8 cellular contexts compared by ENCODE assay signal in the genomic region with DNA sequence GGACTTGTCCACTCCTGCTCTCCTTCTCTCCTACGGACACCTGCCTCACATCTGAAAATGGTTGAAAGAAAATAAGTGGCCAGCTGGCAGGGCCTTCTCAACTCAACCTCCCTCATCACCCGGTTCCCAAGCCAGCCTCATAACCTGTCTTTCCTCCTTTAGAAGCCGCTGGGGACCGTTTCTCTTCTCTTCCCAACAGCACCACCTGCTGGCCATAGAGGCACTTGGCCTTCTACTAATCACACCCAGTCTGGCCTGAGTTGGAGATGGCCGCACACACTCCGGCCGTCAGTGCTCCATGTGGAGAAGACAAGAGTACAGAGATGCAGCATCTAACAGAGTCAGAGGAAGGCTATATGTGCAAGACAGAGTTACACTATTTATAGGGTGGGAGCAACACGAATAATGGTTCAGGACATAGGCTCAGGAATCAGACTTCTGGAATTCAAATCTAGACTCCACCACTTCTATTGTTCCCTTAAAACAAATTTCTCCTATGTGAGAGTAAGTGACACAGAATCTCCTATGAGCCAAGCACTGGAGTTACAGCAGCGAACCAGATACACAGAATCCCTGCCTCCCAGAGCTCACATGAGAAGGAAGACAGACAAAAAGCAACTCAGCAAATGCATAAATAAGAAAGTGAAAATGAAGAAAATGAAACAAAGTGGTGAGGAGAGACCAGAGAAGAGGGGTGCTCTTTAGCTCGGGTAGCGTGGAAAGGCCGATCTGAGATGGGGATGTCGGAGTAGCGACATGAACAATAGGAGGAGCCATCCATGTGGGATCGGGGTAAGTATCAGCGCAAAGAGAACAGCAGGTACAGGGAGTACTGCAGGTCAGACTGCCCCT. TPM values are rescaled to one million over a fixed set of nuclear protein-coding genes. Genes with fewer than 3 reads are reported as not detected.
DNase-seq lines count a peak whose midpoint lies in the region; ATAC-seq and TF ChIP-seq lines count a peak whose summit lies in the region.
"Not testable (repeated sequence)": the region's sequence is repeated elsewhere in the genome, so short reads cannot be mapped to it uniquely, and the experiment has no call there.

No MANE protein-coding gene starts in this region.

- H3K14ac ChIP-seq in IMR-90 (replicated peaks; ENCODE audit: low read depth, low read length) = not testable (repeated sequence)

- not testable (repeated sequence) for H3K4me3 Mint-ChIP-seq in CD4-positive, CD25-positive, alpha-beta regulatory T cell; activated CD8-positive, alpha-beta T cell treated with anti-CD3 and anti-CD28 coated beads, Interleukin-2, amount 10 ng/mL, durations not matched to agents 7 days and 5 days; effector memory CD8-positive, alpha-beta T cell

- not testable (repeated sequence) for H3K4me1 Mint-ChIP-seq in CD4-positive, CD25-positive, alpha-beta regulatory T cell; activated CD8-positive, alpha-beta T cell treated with anti-CD3 and anti-CD28 coated beads, Interleukin-2, amount 10 ng/mL, durations not matched to agents 7 days and 5 days (ENCODE audit: low read depth); effector memory CD8-positive, alpha-beta T cell (ENCODE audit: low read depth in 2 of 2)

- in situ Hi-C loops in IMR-90 (cut with MboI; ENCODE audit: low sequenced_read_pairs) = loop anchor here (25.0 kb wide), 1 partner anchor 561 kb away; a partner anchor contains a TSS

- peak overlapping the region; percentile 50; the same call in 1 of the 2 replicates for H3K4me2 ChIP-seq in IMR-90 (ENCODE audit: low read depth, low read length)

- H4K20me1 ChIP-seq in IMR-90 (ENCODE audit: insufficient read depth, low read length) = not testable (repeated sequence)

- not testable (repeated sequence) for H2AK9ac ChIP-seq in IMR-90 (replicated peaks; ENCODE audit: low read depth, low read length, poor library complexity)

- H2BK15ac ChIP-seq in IMR-90 (ENCODE audit: low read depth, low read length) = not testable (repeated sequence)

- not testable (repeated sequence) for BruUV-seq in IMR-90 (replicated peaks; lab: Mats Ljungman, UMichigan)

- intact Hi-C loops in IMR-90 (cut with micrococcal nuclease) = loop anchor here (1.0 to 2.0 kb wide), 2 partner anchors 353 to 568 kb away; no protein-coding TSS in a partner anchor

- H4K91ac ChIP-seq in IMR-90 (ENCODE audit: insufficient read depth, low read depth, low read length) = not testable (repeated sequence)

- DNase-seq in CD4-positive, CD25-positive, alpha-beta regulatory T cell = peak; percentile 9 to 43 (median 26)
- peak; percentile 40 for DNase-seq in IMR-90
- peak; percentile 23 for DNase-seq in NOMO-1 treated with DMSO at 0.1 percent for 48 hours (lab: John Stamatoyannopoulos, UW; ENCODE audit: unreplicated experiment)
- peak; percentile 65 for DNase-seq in activated CD8-positive, alpha-beta T cell treated with anti-CD3 and anti-CD28 coated beads, Interleukin-2, amount 10 ng/mL, durations not matched to agents 7 days and 5 days
- DNase-seq in effector memory CD8-positive, alpha-beta T cell = peak; percentile 22 to 36 (median 29)
- peak; percentile 59 for DNase-seq in lung microvascular endothelial cell (ENCODE audit: low read depth in 2 of 2)
- peak; percentile 13 to 29 (median 18) for DNase-seq in stimulated activated CD4-positive, alpha-beta T cell treated with anti-CD3 and anti-CD28 coated beads, TNF-alpha, amount 100 ng/mL, for 4 hours (ENCODE audit: low read depth in 3 of 3)

- H3K9me1 ChIP-seq in IMR-90 (ENCODE audit: insufficient read depth, low read length) = not testable (repeated sequence)

- not testable (repeated sequence) for H2AK5ac ChIP-seq in IMR-90 (ENCODE audit: low read depth, low read length)

- not testable (repeated sequence) for H2AFZ ChIP-seq in IMR-90 (replicated peaks; ENCODE audit: low read length, poor library complexity)

- H3K4me3 ChIP-seq in CD4-positive, CD25-positive, alpha-beta regulatory T cell (ENCODE audit: low read depth, low read length); IMR-90 (ENCODE audit: insufficient read depth, low read depth, low read length): not testable (repeated sequence)

- dilution Hi-C loops in IMR-90 (cut with HindIII; ENCODE audit: low sequenced_read_pairs, unreplicated experiment) = not testable (repeated sequence)

- H3K18ac ChIP-seq in IMR-90 (ENCODE audit: low read depth, low read length) = not testable (repeated sequence)

- not testable (repeated sequence) for H4K8ac ChIP-seq in IMR-90 (ENCODE audit: low read depth in 2 of 2, low read length in 2 of 2)

- H3K79me1 ChIP-seq in IMR-90 (ENCODE audit: low read depth in 1 of 2, low read length in 2 of 2) = not testable (repeated sequence)

- ATAC-seq in CD4-positive, CD25-positive, alpha-beta regulatory T cell (ENCODE audit: low read depth in 2 of 2) = peak in 1 of 2 donors; percentile 37
- ATAC-seq in GM19468 (IDR thresholded peaks at IDR 0.05; ENCODE audit: extremely low read depth, unreplicated experiment) = peak; percentile 37
- ATAC-seq in IMR-90 (ENCODE audit: low read depth) = peak; percentile 99
- ATAC-seq in activated CD8-positive, alpha-beta T cell treated with anti-CD3 and anti-CD28 coated beads, Interleukin-2, amount 10 ng/mL, durations not matched to agents 7 days and 5 days = peak; percentile 81
- peak; percentile 58 for ATAC-seq in effector memory CD8-positive, alpha-beta T cell (replicated peaks)

- not testable (repeated sequence) for H3K27me3 ChIP-seq in CD4-positive, CD25-positive, alpha-beta regulatory T cell (ENCODE audit: control insufficient read depth, insufficient read depth, low read length); IMR-90 (ENCODE audit: control insufficient read depth, insufficient read depth, low read length)

- H3K9me3 ChIP-seq in CD4-positive, CD25-positive, alpha-beta regulatory T cell (ENCODE audit: control insufficient read depth in 2 of 2, low read length in 2 of 2); IMR-90 (ENCODE audit: control insufficient read depth, insufficient read depth, low read length): not testable (repeated sequence)

- H3K23ac ChIP-seq in IMR-90 (ENCODE audit: low read depth, low read length) = not testable (repeated sequence)

- H2BK20ac ChIP-seq in IMR-90 (ENCODE audit: low read depth, low read length) = not testable (repeated sequence)

- not testable (repeated sequence) for H3K36me3 ChIP-seq in CD4-positive, CD25-positive, alpha-beta regulatory T cell (ENCODE audit: control insufficient read depth, insufficient read depth, low read length); IMR-90 (ENCODE audit: control insufficient read depth, insufficient read depth, low read length)

- H4K5ac ChIP-seq in IMR-90 (ENCODE audit: low read depth, low read length) = not testable (repeated sequence)

- POLR2A ChIA-PET in IMR-90 (lab: Charles Lee; ENCODE audit: unreplicated experiment); activated CD8-positive, alpha-beta T cell treated with anti-CD3 and anti-CD28 coated beads, Interleukin-2, amount 10 ng/mL, durations not matched to agents 7 days and 5 days (lab: Charles Lee): not testable (repeated sequence)

- H3K27me3 Mint-ChIP-seq in CD4-positive, CD25-positive, alpha-beta regulatory T cell = peaks cover 22% of the 10 kb centered on the region
- not testable (repeated sequence) for H3K27me3 Mint-ChIP-seq in activated CD8-positive, alpha-beta T cell treated with anti-CD3 and anti-CD28 coated beads, Interleukin-2, amount 10 ng/mL, durations not matched to agents 7 days and 5 days (ENCODE audit: low read depth)
- peaks cover 34 to 62% of the 10 kb centered on the region in 2 donors for H3K27me3 Mint-ChIP-seq in effector memory CD8-positive, alpha-beta T cell

- TF ChIP-seq RAD21 in IMR-90 (IDR thresholded peaks at IDR 0.05; ENCODE audit: low read length) = peak; percentile 49

- H3K36me3 Mint-ChIP-seq in CD4-positive, CD25-positive, alpha-beta regulatory T cell; activated CD8-positive, alpha-beta T cell treated with anti-CD3 and anti-CD28 coated beads, Interleukin-2, amount 10 ng/mL, durations not matched to agents 7 days and 5 days (ENCODE audit: low read depth); effector memory CD8-positive, alpha-beta T cell (ENCODE audit: insufficient read depth): not testable (repeated sequence)

- CTCF ChIA-PET in IMR-90 (lab: Yijun Ruan, JAX) = not testable (repeated sequence)
- CTCF ChIA-PET in activated CD8-positive, alpha-beta T cell treated with anti-CD3 and anti-CD28 coated beads, Interleukin-2, amount 10 ng/mL, durations not matched to agents 7 days and 5 days (lab: Charles Lee) = interaction anchor here (0.9 to 1.1 kb wide), 2 partner anchors 11 to 14 kb away, joined by 3 read pairs; no protein-coding TSS in a partner anchor

- H3K9me3 Mint-ChIP-seq in CD4-positive, CD25-positive, alpha-beta regulatory T cell; activated CD8-positive, alpha-beta T cell treated with anti-CD3 and anti-CD28 coated beads, Interleukin-2, amount 10 ng/mL, durations not matched to agents 7 days and 5 days (ENCODE audit: insufficient read depth); effector memory CD8-positive, alpha-beta T cell: not testable (repeated sequence)

- not testable (repeated sequence) for H3K4ac ChIP-seq in IMR-90 (ENCODE audit: low read depth, low read length)

- H3K56ac ChIP-seq in IMR-90 (ENCODE audit: extremely low read depth, insufficient read depth, low read length) = not testable (repeated sequence)

- TF ChIP-seq CTCF in IMR-90 (conservative IDR thresholded peaks at IDR 0.05; ENCODE audit: low read depth, low read length) = peak; percentile 51

- not testable (repeated sequence) for H3K4me1 ChIP-seq in CD4-positive, CD25-positive, alpha-beta regulatory T cell (ENCODE audit: control insufficient read depth, insufficient read depth, low read length, poor library complexity, severe bottlenecking); IMR-90 (ENCODE audit: control insufficient read depth, insufficient read depth, low read length)

- not testable (repeated sequence) for H3K9ac ChIP-seq in IMR-90 (ENCODE audit: low read depth, low read length)

- not testable (repeated sequence) for TF ChIP-seq POLR2A in IMR-90 (IDR thresholded peaks at IDR 0.05; ENCODE audit: low read depth, low read length)

- H3K27ac ChIP-seq in CD4-positive, CD25-positive, alpha-beta regulatory T cell (ENCODE audit: insufficient read depth, low read length, poor library complexity, severe bottlenecking); IMR-90 (ENCODE audit: insufficient read depth, low read length): not testable (repeated sequence)

- not testable (repeated sequence) for H2BK5ac ChIP-seq in IMR-90 (ENCODE audit: low read depth, low read length, poor library complexity, severe bottlenecking)

- 50% methylated on average over 2 of the region's 16 CpGs; no CpG with 5 or more reads in 1 of the 2 experiments for whole genome bisulfite sequencing in IMR-90 (ENCODE audit: extremely low coverage in 2 of 2, insufficient read length in 1 of 2), 2 experiments

- not testable (repeated sequence) for H3K27ac Mint-ChIP-seq in CD4-positive, CD25-positive, alpha-beta regulatory T cell; activated CD8-positive, alpha-beta T cell treated with anti-CD3 and anti-CD28 coated beads, Interleukin-2, amount 10 ng/mL, durations not matched to agents 7 days and 5 days; effector memory CD8-positive, alpha-beta T cell

- H2BK120ac ChIP-seq in IMR-90 (ENCODE audit: low read depth, low read length) = not testable (repeated sequence)

RNA-seq across cellular contexts. Expression of a gene that starts 5.9 kb away (rescaled TPM):
- not detected for total RNA-seq in CD4-positive, CD25-positive, alpha-beta regulatory T cell
- polyA plus RNA-seq in CD4-positive, CD25-positive, alpha-beta regulatory T cell = not detected
- total RNA-seq in IMR-90 (2012; rRNA removed) (not detected in 2 replicates), lung microvascular endothelial cell (not detected in 2 replicates)
- not detected in 2 replicates for polyA plus RNA-seq in IMR-90 (2012; rRNA removed)
- polyA plus RNA-seq in IMR-90 (2012; cell fraction: cytosol; rRNA removed) = not detected in 2 replicates
- polyA plus RNA-seq in IMR-90 (2012; cell fraction: nucleus; rRNA removed; ENCODE audit: low replicate concordance) = not detected in 2 replicates
- total RNA-seq in activated CD8-positive, alpha-beta T cell treated with anti-CD3 and anti-CD28 coated beads, Interleukin-2, amount 10 ng/mL, durations not matched to agents 7 days and 5 days = not detected

RNA-seq across cellular contexts. Expression of a gene that starts 20.0 kb away (rescaled TPM):
- total RNA-seq in CD4-positive, CD25-positive, alpha-beta regulatory T cell = not detected
- polyA plus RNA-seq in CD4-positive, CD25-positive, alpha-beta regulatory T cell = not detected
- total RNA-seq in IMR-90 (2012; rRNA removed) (not detected in 2 replicates), lung microvascular endothelial cell (not detected in 2 replicates)
- not detected in 2 replicates for polyA plus RNA-seq in IMR-90 (2012; rRNA removed)
- not detected in 2 replicates for polyA plus RNA-seq in IMR-90 (2012; cell fraction: cytosol; rRNA removed)
- not detected in 2 replicates for polyA plus RNA-seq in IMR-90 (2012; cell fraction: nucleus; rRNA removed; ENCODE audit: low replicate concordance)
- total RNA-seq in activated CD8-positive, alpha-beta T cell treated with anti-CD3 and anti-CD28 coated beads, Interleukin-2, amount 10 ng/mL, durations not matched to agents 7 days and 5 days = not detected

RNA-seq across cellular contexts. Expression of a gene that starts 36.2 kb away (rescaled TPM):
- not detected for total RNA-seq in CD4-positive, CD25-positive, alpha-beta regulatory T cell
- not detected for polyA plus RNA-seq in CD4-positive, CD25-positive, alpha-beta regulatory T cell
- total RNA-seq in IMR-90 (2012; rRNA removed) = not detected in 2 replicates
- not detected in 2 replicates for polyA plus RNA-seq in IMR-90 (2012; rRNA removed)
- polyA plus RNA-seq in IMR-90 (2012; cell fraction: cytosol; rRNA removed) = not detected in 2 replicates
- not detected in 2 replicates for polyA plus RNA-seq in IMR-90 (2012; cell fraction: nucleus; rRNA removed; ENCODE audit: low replicate concordance)
- total RNA-seq in activated CD8-positive, alpha-beta T cell treated with anti-CD3 and anti-CD28 coated beads, Interleukin-2, amount 10 ng/mL, durations not matched to agents 7 days and 5 days = not detected
- total RNA-seq in lung microvascular endothelial cell = not detected in 2 replicates
